8 cellular contexts compared by ENCODE assay signal in genomic region chr2:109986389-109987088, GRCh38.
A peak's percentile ranks its signal among the peaks of the same experiment; 100 is the strongest.
DNase-seq lines count a peak whose midpoint lies in the region; ATAC-seq, FAIRE-seq and TF ChIP-seq lines count a peak whose summit lies in the region.
"Not testable (repeated sequence)": the region's sequence is repeated elsewhere in the genome, so short reads cannot be mapped to it uniquely, and the experiment has no call there.

No MANE protein-coding gene starts in this region.

- in situ Hi-C loops in Panc1 (cut with HindIII; ENCODE audit: low pct_unique_long_range_greater_than_20kb, low sequenced_read_pairs): not testable (repeated sequence)

- not testable (repeated sequence) for H3K4me3 ChIP-seq in Panc1 (ENCODE audit: low read depth in 2 of 2, low read length in 2 of 2); bronchial epithelial cell (ENCODE audit: low read depth, low read length); heart right ventricle; right lobe of liver

- H3K36me3 Mint-ChIP-seq in activated CD8-positive, alpha-beta memory T cell treated with anti-CD3 and anti-CD28 coated beads, Interleukin-2, amount 10 ng/mL, durations not matched to agents 7 days and 5 days: not testable (repeated sequence)

- H3K27ac Mint-ChIP-seq in activated CD8-positive, alpha-beta memory T cell treated with anti-CD3 and anti-CD28 coated beads, Interleukin-2, amount 10 ng/mL, durations not matched to agents 7 days and 5 days: not testable (repeated sequence)

- TF ChIP-seq POLR2A in GM12892 (IDR thresholded peaks at IDR 0.05; ENCODE audit: low read depth, low read length); right lobe of liver (IDR thresholded peaks at IDR 0.05): not testable (repeated sequence)

- BruUV-seq in Panc1 (replicated peaks; lab: Mats Ljungman, UMichigan): not testable (repeated sequence)

- not testable (repeated sequence) for H3K4me3 Mint-ChIP-seq in activated CD8-positive, alpha-beta memory T cell treated with anti-CD3 and anti-CD28 coated beads, Interleukin-2, amount 10 ng/mL, durations not matched to agents 7 days and 5 days

- FAIRE-seq in GM12892 (lab: Jason Lieb, UNC): peak; percentile 70
- peak; percentile 96 for FAIRE-seq in bronchial epithelial cell (lab: Jason Lieb, UNC)
- peak; percentile 88 for FAIRE-seq in urothelium cell line (lab: Jason Lieb, UNC)

- WGBS in heart right ventricle, 2 donors: no CpG with 5 or more reads among the region's 43 CpGs
- WGBS in right lobe of liver (ENCODE audit: insufficient coverage, low coverage, low lambda C conversion rate, missing lambda C conversion rate): no CpG with 5 or more reads among the region's 43 CpGs

- not testable (repeated sequence) for H3K27me3 Mint-ChIP-seq in activated CD8-positive, alpha-beta memory T cell treated with anti-CD3 and anti-CD28 coated beads, Interleukin-2, amount 10 ng/mL, durations not matched to agents 7 days and 5 days

- not testable (repeated sequence) for H3K27ac ChIP-seq in Panc1 (ENCODE audit: low read length); heart right ventricle; right lobe of liver

- not testable (repeated sequence) for H3K9me3 ChIP-seq in Panc1 (ENCODE audit: control insufficient read depth, insufficient read depth, low read depth, low read length); heart right ventricle; right lobe of liver

- H3K27me3 ChIP-seq in Panc1 (ENCODE audit: control insufficient read depth, insufficient read depth, low read length); bronchial epithelial cell (ENCODE audit: control insufficient read depth, insufficient read depth, low read length); heart right ventricle; right lobe of liver: not testable (repeated sequence)

- not testable (repeated sequence) for H3K4me1 Mint-ChIP-seq in activated CD8-positive, alpha-beta memory T cell treated with anti-CD3 and anti-CD28 coated beads, Interleukin-2, amount 10 ng/mL, durations not matched to agents 7 days and 5 days

- peak; percentile 85 for ATAC-seq in Panc1
- ATAC-seq in activated CD8-positive, alpha-beta memory T cell treated with anti-CD3 and anti-CD28 coated beads, Interleukin-2, amount 10 ng/mL, durations not matched to agents 7 days and 5 days: peak; percentile 48
- peak; percentile 80 to 90 (median 84) for ATAC-seq in heart right ventricle
- ATAC-seq in right lobe of liver: peak; percentile 81 to 83 (median 82)
- ATAC-seq in sciatic nerve: peak; percentile 85

- POLR2A ChIA-PET in Panc1 (lab: Charles Lee): not testable (repeated sequence)

- intact Hi-C loops in Panc1 (cut with micrococcal nuclease; ENCODE audit: unreplicated experiment); heart right ventricle (cut with DNase I); right lobe of liver (cut with DNase I); sciatic nerve (cut with DNase I): not testable (repeated sequence)

- not testable (repeated sequence) for H3K4me1 ChIP-seq in Panc1 (ENCODE audit: control insufficient read depth, insufficient read depth, low read length); heart right ventricle; right lobe of liver

- CTCF ChIA-PET in Panc1 (lab: Charles Lee); activated CD8-positive, alpha-beta memory T cell treated with anti-CD3 and anti-CD28 coated beads, Interleukin-2, amount 10 ng/mL, durations not matched to agents 7 days and 5 days (lab: Charles Lee): not testable (repeated sequence)

- DNase-seq in GM12892 (ENCODE audit: insufficient read length); Panc1 (ENCODE audit: low read depth, low spot score); activated CD8-positive, alpha-beta memory T cell treated with anti-CD3 and anti-CD28 coated beads, Interleukin-2, amount 10 ng/mL, durations not matched to agents 7 days and 5 days; bronchial epithelial cell (ENCODE audit: low read depth); heart right ventricle; right lobe of liver; sciatic nerve (ENCODE audit: low spot score); urothelium cell line (ENCODE audit: low spot score): not testable (repeated sequence)

- H3K9me3 Mint-ChIP-seq in activated CD8-positive, alpha-beta memory T cell treated with anti-CD3 and anti-CD28 coated beads, Interleukin-2, amount 10 ng/mL, durations not matched to agents 7 days and 5 days (ENCODE audit: low read depth): not testable (repeated sequence)

- H3K36me3 ChIP-seq in Panc1 (ENCODE audit: control insufficient read depth, insufficient read depth, low read length); bronchial epithelial cell (ENCODE audit: control insufficient read depth, insufficient read depth, low read length); heart right ventricle; right lobe of liver: not testable (repeated sequence)

- not testable (repeated sequence) for TF ChIP-seq CTCF in Panc1 (IDR thresholded peaks at IDR 0.05); bronchial epithelial cell (IDR thresholded peaks at IDR 0.05; ENCODE audit: insufficient read depth, low read length, severe bottlenecking); heart right ventricle (IDR thresholded peaks at IDR 0.05); right lobe of liver (IDR thresholded peaks at IDR 0.05)
